ENCODE assay signal across 28 cellular contexts in the genomic region with DNA sequence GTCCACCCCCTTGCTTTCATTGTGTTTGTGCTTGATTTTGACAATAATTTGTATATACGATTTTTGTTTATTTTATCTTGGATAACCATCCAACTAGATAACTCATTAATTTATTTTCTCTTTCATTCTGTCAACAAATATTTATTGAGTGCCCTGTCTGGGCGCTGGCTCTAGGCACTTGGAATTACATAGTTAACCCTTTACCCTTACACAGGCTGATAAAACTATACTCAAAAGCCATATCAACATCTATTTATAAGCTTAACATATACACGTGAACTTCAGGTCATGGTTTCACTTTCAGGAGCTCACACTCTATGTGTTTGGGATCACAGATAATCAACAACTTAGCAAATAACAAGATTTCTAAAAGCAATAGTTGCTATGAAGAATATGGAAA.
"Had no signal": no experiment of that assay in that cellular context is flagged by ENCODE, and none has a peak within 500 bp of the region (broad histone marks: within the 10 kb centered on the region; RNA-seq: fewer than 3 reads in every experiment).

No MANE protein-coding gene starts in this region.

- H3K27ac ChIP-seq: neural progenitor cell, ovary, parathyroid adenoma, psoas muscle, skin epidermis, spleen, suprapubic skin, testis, tibial artery, transverse colon, upper lobe of right lung, uterus had no signal

- H3K27me3 ChIP-seq: neural progenitor cell, ovary, spleen, suprapubic skin, testis, tibial artery, transverse colon, upper lobe of right lung, uterus had no signal

- H3K9me3 ChIP-seq: ovary, suprapubic skin, testis, tibial artery, transverse colon, upper lobe of right lung, uterus had no signal

- H3K4me3 ChIP-seq: neural progenitor cell, ovary, psoas muscle, skin epidermis, smooth muscle cell, spleen, suprapubic skin, testis, tibial artery, transverse colon, upper lobe of right lung, uterus had no signal

- H3K4me1 ChIP-seq: neural progenitor cell, parathyroid adenoma, psoas muscle, spleen, suprapubic skin, testis, transverse colon, upper lobe of right lung, uterus had no signal

- H2AFZ ChIP-seq: neural progenitor cell, parathyroid adenoma had no signal

- H3K9ac ChIP-seq: neural progenitor cell, parathyroid adenoma had no signal

- H3K36me3 ChIP-seq: neural progenitor cell, ovary, spleen, suprapubic skin, tibial artery, transverse colon, upper lobe of right lung, uterus had no signal

- DNase-seq: natural killer cell; occipital lobe; ovary; posterior cingulate gyrus; psoas muscle; right cardiac atrium; spleen; stimulated activated CD4-positive, alpha-beta T cell treated with anti-CD3 and anti-CD28 coated beads, Interleukin-12 subunit alpha, Interleukin-12 subunit beta, amount 100 ng/mL, for 4 hours; stimulated activated CD4-positive, alpha-beta T cell treated with anti-CD3 and anti-CD28 coated beads, Interleukin-1b, Interleukin-23, amount 100 ng/mL, for 48 hours; stimulated activated CD4-positive, alpha-beta T cell treated with anti-CD3 and anti-CD28 coated beads, Interleukin-4, amount 100 ng/mL, for 1 hour; stimulated activated CD4-positive, alpha-beta T cell treated with anti-CD3 and anti-CD28 coated beads, Interleukin-4, amount 100 ng/mL, for 4 hours; stimulated activated CD8-positive, alpha-beta memory T cell treated with anti-CD3 and anti-CD28 coated beads, Interleukin-4, amount 100 ng/mL, for 48 hours; stimulated activated naive CD4-positive, alpha-beta T cell; stimulated activated naive CD8-positive, alpha-beta T cell treated with anti-CD3 and anti-CD28 coated beads, Interleukin-15, amount 100 ng/mL, for 72 hours; stimulated activated naive CD8-positive, alpha-beta T cell treated with anti-CD3 and anti-CD28 coated beads, Interleukin-15, Interleukin-2, amounts not matched to agents 100 U/mL and 50 U/mL, for 24 hours; substantia nigra; testis; tibial artery; transverse colon; upper lobe of right lung; uterus had no signal

- H3K79me2 ChIP-seq: parathyroid adenoma had no signal

- H3K4me2 ChIP-seq: neural progenitor cell, smooth muscle cell had no signal

- ATAC-seq: natural killer cell; psoas muscle; right cardiac atrium; sciatic nerve; stimulated activated memory B cell treated with anti-CD40 and anti-IgM and Interleukin-4, amounts not matched to agents 10 μg/mL and 1 μg/mL and 100 μg/mL, for 72 hours; stimulated activated naive CD8-positive, alpha-beta T cell treated with anti-CD3 and anti-CD28 coated beads, Interleukin-15, amount 100 ng/mL, for 72 hours; stimulated activated naive CD8-positive, alpha-beta T cell treated with anti-CD3 and anti-CD28 coated beads, Interleukin-15, Interleukin-2, amounts not matched to agents 100 U/mL and 50 U/mL, for 24 hours; upper lobe of right lung had no signal
